ENCODE assay signal across 8 cellular contexts in genomic region chr1:181504294-181505115, GRCh38. TPM values are rescaled to one million over a fixed set of nuclear protein-coding genes. Genes with fewer than 3 reads are reported as not detected.
DNase-seq lines count a peak whose midpoint lies in the region; ATAC-seq and TF ChIP-seq lines count a peak whose summit lies in the region.

No MANE protein-coding gene starts in this region.

- DNase-seq in MCF 10A (ENCODE audit: unreplicated experiment) (peak; percentile 42), mammary epithelial cell (no peak), OCI-M1 (lab: John Stamatoyannopoulos, UW) (peak; percentile 38), hepatocyte (ENCODE audit: low spot score) (peak; percentile 55), NCI-H1048 (lab: John Stamatoyannopoulos, UW) (no peak)
- no peak for DNase-seq in CD4-positive, alpha-beta memory T cell

- no peaks in the 10 kb centered on the region for H3K4me1 Mint-ChIP-seq in MCF 10A (ENCODE audit: insufficient read depth, unreplicated experiment)
- peaks cover 0 to 2% (median 0%) of the 10 kb centered on the region in 4 donors for H3K4me1 Mint-ChIP-seq in CD4-positive, alpha-beta memory T cell

- intact Hi-C loops in MCF 10A (cut with micrococcal nuclease): no loop called here
- intact Hi-C loops in mammary epithelial cell (cut with micrococcal nuclease): no loop called here
- intact Hi-C loops in CD4-positive, alpha-beta memory T cell (cut with micrococcal nuclease): no loop called here

- H3K36me3 ChIP-seq in mammary epithelial cell (ENCODE audit: insufficient read depth, low read length) (no peaks in the 10 kb centered on the region), hepatocyte (replicated peaks; ENCODE audit: insufficient read depth, low read depth) (no peaks in the 10 kb centered on the region)
- H3K36me3 ChIP-seq in CD4-positive, alpha-beta memory T cell (ENCODE audit: insufficient read depth, low read length): no peaks in the 10 kb centered on the region

- CTCF ChIA-PET in MCF 10A (lab: Yijun Ruan, JAX) (no interaction called here), mammary epithelial cell (lab: Charles Lee; ENCODE audit: low non-redundant PET) (no interaction called here)
- CTCF ChIA-PET in CD4-positive, alpha-beta memory T cell (lab: Charles Lee; ENCODE audit: partially characterized antibody): no interaction called here

- H2AFZ ChIP-seq in mammary epithelial cell (ENCODE audit: low read depth, low read length) (no peak overlapping the region), hepatocyte (no peak overlapping the region)

- no peak overlapping the region for H3K27ac Mint-ChIP-seq in MCF 10A (ENCODE audit: low read depth, unreplicated experiment)
- H3K27ac Mint-ChIP-seq in CD4-positive, alpha-beta memory T cell: no peak overlapping the region

- no peaks in the 10 kb centered on the region for H3K9me2 ChIP-seq in hepatocyte (replicated peaks; ENCODE audit: insufficient read depth)

- peaks cover 26% of the 10 kb centered on the region for H3K27me3 Mint-ChIP-seq in MCF 10A (ENCODE audit: insufficient read depth, unreplicated experiment)
- peaks cover 3 to 6% of the 10 kb centered on the region in 2 donors for H3K27me3 Mint-ChIP-seq in CD4-positive, alpha-beta memory T cell

- BruUV-seq in MCF 10A (replicated peaks; lab: Mats Ljungman, UMichigan): no TSS peak
- BruUV-seq in mammary epithelial cell (replicated peaks; lab: Mats Ljungman, UMichigan): no TSS peak

- peak; percentile 55 for ATAC-seq in GM21529 (IDR thresholded peaks at IDR 0.05; ENCODE audit: unreplicated experiment)
- peak; percentile 49 for ATAC-seq in HG03571 (IDR thresholded peaks at IDR 0.05; ENCODE audit: unreplicated experiment)

- no peaks in the 10 kb centered on the region for H3K36me3 Mint-ChIP-seq in MCF 10A (ENCODE audit: insufficient read depth, unreplicated experiment)
- no peaks in the 10 kb centered on the region for H3K36me3 Mint-ChIP-seq in CD4-positive, alpha-beta memory T cell

- dilution Hi-C loops in mammary epithelial cell (cut with HindIII; ENCODE audit: low sequenced_read_pairs): no loop called here

- H4K20me1 ChIP-seq in mammary epithelial cell (ENCODE audit: insufficient read depth, low read length): no peaks in the 10 kb centered on the region
- no peaks in the 10 kb centered on the region for H4K20me1 ChIP-seq in hepatocyte (ENCODE audit: insufficient read depth, poor library complexity, severe bottlenecking)

- no peak overlapping the region for H3K27ac ChIP-seq in mammary epithelial cell (ENCODE audit: insufficient read depth, low read depth, low read length)
- no peak overlapping the region for H3K27ac ChIP-seq in hepatocyte
- no peak overlapping the region for H3K27ac ChIP-seq in CD4-positive, alpha-beta memory T cell (ENCODE audit: low read depth, low read length)

- POLR2A ChIA-PET in MCF 10A (lab: Yijun Ruan, JAX): interaction anchor here (1.2 kb wide), 1 partner anchor 13 kb away, joined by 4 read pairs; no protein-coding TSS in a partner anchor
- POLR2A ChIA-PET in CD4-positive, alpha-beta memory T cell (lab: Charles Lee; ENCODE audit: partially characterized antibody): no interaction called here

- TF ChIP-seq CTCF in MCF 10A (IDR thresholded peaks at IDR 0.05; ENCODE audit: unreplicated experiment) (no peak), mammary epithelial cell (conservative IDR thresholded peaks at IDR 0.05 in 1 of 2, IDR thresholded peaks at IDR 0.05 in 1 of 2; ENCODE audit: extremely low read depth in 1 of 2, insufficient read depth in 1 of 2, low read depth in 1 of 2, low read length in 2 of 2) (peak in 1 of 2 donors; percentile 20), hepatocyte (IDR thresholded peaks at IDR 0.05; ENCODE audit: poor library complexity) (peak; percentile 25)

- H3K9me3 Mint-ChIP-seq in MCF 10A (ENCODE audit: unreplicated experiment): no peaks in the 10 kb centered on the region
- no peaks in the 10 kb centered on the region for H3K9me3 Mint-ChIP-seq in CD4-positive, alpha-beta memory T cell

- 86% methylated on average over 6 of the region's 7 CpGs for WGBS in mammary epithelial cell (ENCODE audit: low coverage, missing lambda C conversion rate)
- WGBS in hepatocyte (ENCODE audit: low lambda C conversion rate, missing lambda C conversion rate): 78% methylated on average over 7 of the region's 7 CpGs

- H3K9me3 ChIP-seq in mammary epithelial cell (replicated peaks; ENCODE audit: insufficient read depth, low read length) (no peaks in the 10 kb centered on the region), hepatocyte (ENCODE audit: low read depth) (no peaks in the 10 kb centered on the region)
- H3K9me3 ChIP-seq in CD4-positive, alpha-beta memory T cell (ENCODE audit: control insufficient read depth in 1 of 2, low read length in 2 of 2): no peaks in the 10 kb centered on the region

- H3K4me2 ChIP-seq in mammary epithelial cell (ENCODE audit: insufficient read depth, low read depth, low read length) (no peak overlapping the region), hepatocyte (no peak overlapping the region)

- in situ Hi-C loops in mammary epithelial cell (cut with MboI; ENCODE audit: low sequenced_read_pairs in 2 of 2): no loop called here

- no peak overlapping the region for H3K4me3 Mint-ChIP-seq in MCF 10A (ENCODE audit: unreplicated experiment)
- no peak overlapping the region for H3K4me3 Mint-ChIP-seq in CD4-positive, alpha-beta memory T cell

- H3K4me1 ChIP-seq in mammary epithelial cell (ENCODE audit: insufficient read depth, low read length) (no peaks in the 10 kb centered on the region), hepatocyte (ENCODE audit: insufficient read depth) (peaks cover 6% of the 10 kb centered on the region)
- H3K4me1 ChIP-seq in CD4-positive, alpha-beta memory T cell (ENCODE audit: insufficient read depth, low read length): no peaks in the 10 kb centered on the region

- H3K9ac ChIP-seq in mammary epithelial cell (ENCODE audit: insufficient read depth, low read length): no peak overlapping the region

- H3K27me3 ChIP-seq in mammary epithelial cell (ENCODE audit: insufficient read depth, low read length): no peaks in the 10 kb centered on the region
- H3K27me3 ChIP-seq in hepatocyte: no peaks in the 10 kb centered on the region
- H3K27me3 ChIP-seq in CD4-positive, alpha-beta memory T cell (ENCODE audit: insufficient read depth, low read length): no peaks in the 10 kb centered on the region

- H3K79me2 ChIP-seq in mammary epithelial cell (ENCODE audit: insufficient read depth, low read length) (no peaks in the 10 kb centered on the region), hepatocyte (no peaks in the 10 kb centered on the region)

- no peak overlapping the region for H3K4me3 ChIP-seq in mammary epithelial cell (replicated peaks in 1 of 3; ENCODE audit: insufficient read depth in 1 of 3, low read depth in 2 of 3, low read length in 3 of 3)
- no peak overlapping the region for H3K4me3 ChIP-seq in hepatocyte
- no peak overlapping the region for H3K4me3 ChIP-seq in CD4-positive, alpha-beta memory T cell (ENCODE audit: low read length in 2 of 2)

RNA-seq across cellular contexts. Expression of gene CACNA1E, which starts 21.2 kb away (rescaled TPM):
- total RNA-seq in MCF 10A (2022) (0.05 and 0.07 TPM in 2 replicates), mammary epithelial cell (not detected), hepatocyte (1.7 and 1.8 TPM in 2 replicates)
- polyA plus RNA-seq in mammary epithelial cell (not detected), hepatocyte (0.95 and 1.1 TPM in 2 replicates)
- not detected for polyA minus RNA-seq in mammary epithelial cell
- total RNA-seq in CD4-positive, alpha-beta memory T cell: not detected
- not detected for polyA plus RNA-seq in CD4-positive, alpha-beta memory T cell

Comparison
In these comparisons a context has a peak if more than half of its experiments do, and no peak if none do; other contexts are left out.
1. DNase-seq: peak in MCF 10A (single experiment), OCI-M1 (single experiment) and hepatocyte (single experiment); none in mammary epithelial cell (single experiment), CD4-positive, alpha-beta memory T cell (0 of 5) and NCI-H1048 (single experiment).